ENCODE assay signal across 10 cellular contexts in genomic region chr3:32469151-32469874, GRCh38. TPM values are rescaled to one million over a fixed set of nuclear protein-coding genes. Genes with fewer than 3 reads are reported as not detected.
DNase-seq lines count a peak whose midpoint lies in the region; ATAC-seq, FAIRE-seq and TF ChIP-seq lines count a peak whose summit lies in the region.
"Had no signal": no experiment of that assay in that cellular context is flagged by ENCODE, and none has a peak within 500 bp of the region (broad histone marks: within the 10 kb centered on the region; RNA-seq: fewer than 3 reads in every experiment).

No MANE protein-coding gene starts in this region.

- H3K36me3 ChIP-seq in tibial nerve, result peaks cover 0 to 5% (median 0%) of the 10 kb centered on the region in 3 donors

- TF ChIP-seq POLR2A in tibial nerve (IDR thresholded peaks at IDR 0.05), result no peak

- peaks cover 0 to 48% (median 17%) of the 10 kb centered on the region in 4 donors for H3K4me1 ChIP-seq in tibial nerve
- H3K4me1 ChIP-seq: parathyroid adenoma had no signal

- TF ChIP-seq CTCF in tibial nerve (IDR thresholded peaks at IDR 0.05), result no peak

- H3K4me1 Mint-ChIP-seq in activated T-cell treated with anti-CD3 and anti-CD28 coated beads, Interleukin-2, amount 50 U/mL, for 72 hours (ENCODE audit: low read depth), result peaks cover 53% of the 10 kb centered on the region
- peaks cover 42% of the 10 kb centered on the region for H3K4me1 Mint-ChIP-seq in activated naive CD8-positive, alpha-beta T cell (ENCODE audit: low read depth)

- H3K27me3 Mint-ChIP-seq in activated T-cell treated with anti-CD3 and anti-CD28 coated beads, Interleukin-2, amount 50 U/mL, for 72 hours (ENCODE audit: low read depth), result no peaks in the 10 kb centered on the region
- H3K27me3 Mint-ChIP-seq in activated naive CD8-positive, alpha-beta T cell, result no peaks in the 10 kb centered on the region

- H3K36me3 Mint-ChIP-seq in activated T-cell treated with anti-CD3 and anti-CD28 coated beads, Interleukin-2, amount 50 U/mL, for 72 hours (ENCODE audit: insufficient read depth in 2 of 2), result peaks cover 8 to 12% of the 10 kb centered on the region in 2 donors
- H3K36me3 Mint-ChIP-seq in activated naive CD8-positive, alpha-beta T cell, result peaks cover 10% of the 10 kb centered on the region

- no peaks in the 10 kb centered on the region for H3K9me3 ChIP-seq in tibial nerve
- H3K9me3 ChIP-seq: gastroesophageal sphincter had no signal

- no peaks in the 10 kb centered on the region for H3K27me3 ChIP-seq in tibial nerve
- H3K27me3 ChIP-seq: gastroesophageal sphincter had no signal

- no peak for FAIRE-seq in HTR-8/SVneo (lab: Jason Lieb, UNC)

- H3K27ac ChIP-seq in tibial nerve, result peak overlapping the region in 1 of 4 donors; percentile 12
- H3K27ac ChIP-seq: parathyroid adenoma had no signal

- WGBS in tibial nerve, 2 donors, result 72 to 79% methylated on average over 7 of the region's 7 CpGs

- H3K4me3 ChIP-seq in tibial nerve, result no peak overlapping the region
- H3K4me3 ChIP-seq: gastroesophageal sphincter had no signal

- DNase-seq in activated T-cell treated with anti-CD3 and anti-CD28 coated beads, Interleukin-2, amount 50 U/mL, for 72 hours, result no peak
- DNase-seq in activated T-cell treated with anti-CD3 and anti-CD28 coated beads, Interleukin-2, amount 50 U/mL, for 1 hour, result no peak
- DNase-seq in tibial nerve (ENCODE audit: low spot score in 2 of 2) (peak; percentile 22 to 40), hypothalamus (lab: John Stamatoyannopoulos, UW) (no peak), HTR-8/SVneo (ENCODE audit: insufficient read length, low spot score) (no peak), NCI-H510A (lab: John Stamatoyannopoulos, UW) (no peak)

- peaks cover 0 to 3% of the 10 kb centered on the region in 2 donors for H3K9me3 Mint-ChIP-seq in activated T-cell treated with anti-CD3 and anti-CD28 coated beads, Interleukin-2, amount 50 U/mL, for 72 hours
- no peaks in the 10 kb centered on the region for H3K9me3 Mint-ChIP-seq in activated naive CD8-positive, alpha-beta T cell (ENCODE audit: low read depth)

- ATAC-seq in activated T-cell treated with anti-CD3 and anti-CD28 coated beads, Interleukin-2, amount 50 U/mL, for 72 hours (replicated peaks in 1 of 2), result peak; percentile 60 to 71
- ATAC-seq in HG03045 (IDR thresholded peaks at IDR 0.05; ENCODE audit: unreplicated experiment), result peak; percentile 26

- TF ChIP-seq EP300 in tibial nerve (IDR thresholded peaks at IDR 0.05), result no peak

- peak overlapping the region; percentile 95 for H3K27ac Mint-ChIP-seq in activated T-cell treated with anti-CD3 and anti-CD28 coated beads, Interleukin-2, amount 50 U/mL, for 72 hours
- peak overlapping the region; percentile 82 for H3K27ac Mint-ChIP-seq in activated naive CD8-positive, alpha-beta T cell

- peak overlapping the region; percentile 19 to 51 for H3K4me3 Mint-ChIP-seq in activated T-cell treated with anti-CD3 and anti-CD28 coated beads, Interleukin-2, amount 50 U/mL, for 72 hours
- no peak overlapping the region for H3K4me3 Mint-ChIP-seq in activated naive CD8-positive, alpha-beta T cell

RNA-seq across cellular contexts. Expression of gene CMTM6, which starts 33.3 kb away (rescaled TPM):
- 10 to 100 TPM; 56.6 to 69.6 TPM for total RNA-seq in activated T-cell treated with anti-CD3 and anti-CD28 coated beads, Interleukin-2, amount 50 U/mL, for 72 hours
- 10 to 100 TPM; 67.8 to 73.3 (median 70.6) TPM for total RNA-seq in tibial nerve

Comparison
In these comparisons a context has a peak if more than half of its experiments do, and no peak if none do; other contexts are left out.
1. DNase-seq: peak in tibial nerve (2 of 2); none in activated T-cell treated with anti-CD3 and anti-CD28 coated beads, Interleukin-2, amount 50 U/mL, for 72 hours (0 of 2), activated T-cell treated with anti-CD3 and anti-CD28 coated beads, Interleukin-2, amount 50 U/mL, for 1 hour (single experiment), hypothalamus (0 of 51), HTR-8/SVneo (single experiment) and NCI-H510A (single experiment).